8 cellular contexts compared by ENCODE assay signal in genomic region chr19:10871711-10872550, GRCh38. TPM values are rescaled to one million over a fixed set of nuclear protein-coding genes. Genes with fewer than 3 reads are reported as not detected.
A peak's percentile ranks its signal among the peaks of the same experiment; 100 is the strongest.
DNase-seq lines count a peak whose midpoint lies in the region; ATAC-seq and TF ChIP-seq lines count a peak whose summit lies in the region.

No MANE protein-coding gene starts in this region.

- no peak for TF ChIP-seq CTCF in activated B cell treated with CpG ODN at 0.5 μM for 24 hours (IDR thresholded peaks at IDR 0.05)

- peaks cover 12 to 13% of the 10 kb centered on the region in 2 donors for H3K4me1 ChIP-seq in duodenal mucosa (ENCODE audit: control insufficient read depth in 1 of 2, insufficient read depth in 2 of 2, low read length in 2 of 2)

- peak; percentile 24 for DNase-seq in NCI-H1105 (lab: John Stamatoyannopoulos, UW)
- DNase-seq in NCI-H1105 treated with DMSO at 0.1 percent for 48 hours (lab: John Stamatoyannopoulos, UW) = no peak
- DNase-seq in activated B cell treated with CpG ODN at 0.5 μM for 24 hours = peak; percentile 52
- peak; percentile 30 to 59 for DNase-seq in memory B cell (ENCODE audit: low spot score in 2 of 2)
- DNase-seq in stimulated activated naive CD4-positive, alpha-beta T cell treated with Interleukin-2 at 50 U/mL for 16 hours (lab: John Stamatoyannopoulos, UW) = peak; percentile 20

- ATAC-seq in HG03196 (IDR thresholded peaks at IDR 0.05; ENCODE audit: unreplicated experiment) (peak; percentile 14), activated B cell treated with CpG ODN at 0.5 μM for 24 hours (ENCODE audit: low read depth) (no peak), memory B cell (ENCODE audit: low read depth) (no peak), HG02852 (IDR thresholded peaks at IDR 0.05; ENCODE audit: unreplicated experiment) (no peak)

- peak overlapping the region; percentile 79 to 80 for H3K9ac ChIP-seq in duodenal mucosa (ENCODE audit: low read depth in 1 of 2, low read length in 2 of 2)

- H3K4me3 ChIP-seq in duodenal mucosa (ENCODE audit: low read depth in 1 of 2, low read length in 2 of 2) = peak overlapping the region; percentile 78 to 81

- POLR2A ChIA-PET in activated B cell treated with CpG ODN at 0.5 μM for 24 hours (lab: Charles Lee) = interaction anchor here (0.5 to 3.3 kb wide), 11 partner anchors 8 to 1083 kb away, joined by 3 to 18 read pairs (median 5); partner anchors contain the start of genes DNM2 and TMED1

- H3K4me3 Mint-ChIP-seq in activated B cell treated with CpG ODN at 0.5 μM for 24 hours (peak overlapping the region; percentile 83), memory B cell (peak overlapping the region; percentile 84)

- no peaks in the 10 kb centered on the region for H3K9me3 Mint-ChIP-seq in activated B cell treated with CpG ODN at 0.5 μM for 24 hours
- no peaks in the 10 kb centered on the region for H3K9me3 Mint-ChIP-seq in memory B cell

- H3K27me3 Mint-ChIP-seq in activated B cell treated with CpG ODN at 0.5 μM for 24 hours (no peaks in the 10 kb centered on the region), memory B cell (no peaks in the 10 kb centered on the region)

- H3K36me3 Mint-ChIP-seq in activated B cell treated with CpG ODN at 0.5 μM for 24 hours (ENCODE audit: low read depth) (peaks cover 2% of the 10 kb centered on the region), memory B cell (peaks cover 1% of the 10 kb centered on the region)

- H3K9me3 ChIP-seq in duodenal mucosa (ENCODE audit: control insufficient read depth in 1 of 2, low read length in 2 of 2) = no peaks in the 10 kb centered on the region

- H3K36me3 ChIP-seq in duodenal mucosa (ENCODE audit: control insufficient read depth in 1 of 2, insufficient read depth in 2 of 2, low read length in 2 of 2) = no peaks in the 10 kb centered on the region

- H3K27ac Mint-ChIP-seq in activated B cell treated with CpG ODN at 0.5 μM for 24 hours = peak overlapping the region; percentile 71
- peak overlapping the region; percentile 61 for H3K27ac Mint-ChIP-seq in memory B cell

- H3K27ac ChIP-seq in duodenal mucosa (ENCODE audit: low read depth, low read length) = peak overlapping the region; percentile 32

- intact Hi-C loops in activated B cell treated with CpG ODN at 0.5 μM for 24 hours (cut with micrococcal nuclease) = loop anchor here (1.0 to 10.0 kb wide), 9 partner anchors 36 to 1053 kb away; partner anchors contain the start of genes ANGPTL6, CDKN2D, FBXL12 and ILF3

- no peaks in the 10 kb centered on the region for H3K27me3 ChIP-seq in duodenal mucosa (ENCODE audit: control insufficient read depth in 1 of 2, insufficient read depth in 2 of 2, low read length in 2 of 2)

- H3K4me1 Mint-ChIP-seq in activated B cell treated with CpG ODN at 0.5 μM for 24 hours (peaks cover 52% of the 10 kb centered on the region), memory B cell (peaks cover 31% of the 10 kb centered on the region)

- CTCF ChIA-PET in activated B cell treated with CpG ODN at 0.5 μM for 24 hours (lab: Charles Lee) = interaction anchor here (1.0 to 1.6 kb wide), 6 partner anchors 8 to 155 kb away, joined by 3 to 7 read pairs (median 5); partner anchors contain the start of genes DNM2 and TMED1

RNA-seq across cellular contexts. Expression of gene CARM1, which starts 0.6 kb away (rescaled TPM):
- total RNA-seq in activated B cell treated with CpG ODN at 0.5 μM for 24 hours = 32.3 and 39.1 TPM in 2 replicates

RNA-seq across cellular contexts. Expression of gene C19orf38, which starts 23.7 kb away (rescaled TPM):
- total RNA-seq in activated B cell treated with CpG ODN at 0.5 μM for 24 hours = 0.62 and 1.0 TPM in 2 replicates

RNA-seq across cellular contexts. Expression of gene TMED1, which starts 35.9 kb away (rescaled TPM):
- total RNA-seq in activated B cell treated with CpG ODN at 0.5 μM for 24 hours = 11.9 and 15.7 TPM in 2 replicates

RNA-seq across cellular contexts. Expression of gene YIPF2, which starts 56.5 kb away (rescaled TPM):
- 23.0 and 23.9 TPM in 2 replicates for total RNA-seq in activated B cell treated with CpG ODN at 0.5 μM for 24 hours

RNA-seq across cellular contexts. Expression of gene TIMM29, which starts 56.7 kb away (rescaled TPM):
- 16.6 and 19.5 TPM in 2 replicates for total RNA-seq in activated B cell treated with CpG ODN at 0.5 μM for 24 hours
